ENCODE assay signal across 1 cellular context in genomic region chr14:24542346-24542936, GRCh38.
TF ChIP-seq lines count a peak whose summit lies in the region.

No MANE protein-coding gene starts in this region.

TF ChIP-seq in HepG2, 621 proteins besides CTCF, POLR2A, EP300 and RAD21:
- no peak for TF ChIP-seq ZNF276 (CRISPR knock-in tag; IDR thresholded peaks at IDR 0.05; ENCODE audit: low read depth)
- no peak for TF ChIP-seq ZNF740 (CRISPR knock-in tag; IDR thresholded peaks at IDR 0.05)
